ENCODE assay signal across 8 cellular contexts in the genomic region with DNA sequence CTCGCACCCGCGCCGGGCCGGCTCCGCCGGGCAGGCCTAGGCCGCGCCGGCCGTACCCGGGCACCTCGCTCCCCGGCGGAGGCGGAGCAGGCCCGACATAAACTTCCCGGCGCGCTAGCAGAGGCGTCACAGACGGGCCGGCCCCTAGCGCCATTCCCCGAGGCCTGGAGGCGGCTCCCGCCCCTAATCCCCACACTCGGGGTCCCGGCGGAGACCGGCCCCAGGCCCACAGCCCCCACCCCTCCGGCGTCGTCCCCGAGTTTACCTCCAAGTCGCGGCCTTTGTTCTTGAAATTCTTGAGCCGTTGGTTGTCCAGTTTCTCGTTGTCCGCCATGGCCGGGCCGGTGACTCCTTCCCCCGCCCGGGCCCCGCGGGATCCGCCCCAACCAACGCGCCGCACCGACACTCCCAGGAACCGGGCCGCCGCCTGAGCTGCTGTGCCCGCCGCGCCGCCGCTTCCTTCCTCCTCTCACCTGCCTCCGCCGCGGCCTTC. TPM values are rescaled to one million over a fixed set of nuclear protein-coding genes. Genes with fewer than 3 reads are reported as not detected.
DNase-seq lines count a peak whose midpoint lies in the region; ATAC-seq and TF ChIP-seq lines count a peak whose summit lies in the region.

No MANE protein-coding gene starts in this region.

- intact Hi-C loops in vagina (cut with DNase I) = loop anchor here (10.0 kb wide), 1 partner anchor 190 kb away; a partner anchor contains a TSS

- H4K20me1 ChIP-seq in osteoblast (ENCODE audit: insufficient read depth, low read length) = peaks cover 40% of the 10 kb centered on the region

- H3K27me3 ChIP-seq in gastroesophageal sphincter (no peaks in the 10 kb centered on the region), osteoblast (ENCODE audit: insufficient read depth, low read length) (no peaks in the 10 kb centered on the region), vagina (no peaks in the 10 kb centered on the region)

- H3K79me2 ChIP-seq in osteoblast (ENCODE audit: insufficient read depth, low read length) = peaks cover 71% of the 10 kb centered on the region

- H3K27ac ChIP-seq in gastroesophageal sphincter (peak overlapping the region; percentile 82 to 99 (median 98)), osteoblast (ENCODE audit: low read depth, low read length) (peak overlapping the region; percentile 64), vagina (peak overlapping the region; percentile 97)

- TF ChIP-seq POLR2A in gastroesophageal sphincter (IDR thresholded peaks at IDR 0.05) (no peak), vagina (IDR thresholded peaks at IDR 0.05) (no peak)

- no peak overlapping the region for H3K4me2 ChIP-seq in osteoblast (ENCODE audit: insufficient read depth, low read length)

- TF ChIP-seq EP300 in gastroesophageal sphincter (IDR thresholded peaks at IDR 0.05) = no peak

- H2AFZ ChIP-seq in osteoblast (ENCODE audit: low read length) = no peak overlapping the region

- H3K4me1 ChIP-seq in gastroesophageal sphincter (peaks cover 7 to 65% (median 27%) of the 10 kb centered on the region in 3 donors), osteoblast (ENCODE audit: insufficient read depth, low read length) (peaks cover 18% of the 10 kb centered on the region), vagina (peaks cover 53% of the 10 kb centered on the region)

- H3K9me3 ChIP-seq in gastroesophageal sphincter (no peaks in the 10 kb centered on the region), osteoblast (ENCODE audit: low read depth, low read length) (no peaks in the 10 kb centered on the region), vagina (no peaks in the 10 kb centered on the region)

- peak; percentile 37 for ATAC-seq in GM18868 (IDR thresholded peaks at IDR 0.05; ENCODE audit: unreplicated experiment)
- ATAC-seq in HG03095 (IDR thresholded peaks at IDR 0.05; ENCODE audit: unreplicated experiment) = peak; percentile 50
- peak; percentile 78 for ATAC-seq in gastroesophageal sphincter

- TF ChIP-seq CTCF in AG10803 (conservative IDR thresholded peaks at IDR 0.05; ENCODE audit: low read length) (no peak), gastroesophageal sphincter (IDR thresholded peaks at IDR 0.05) (no peak), osteoblast (IDR thresholded peaks at IDR 0.05; ENCODE audit: extremely low read depth, low read depth, low read length) (no peak), vagina (IDR thresholded peaks at IDR 0.05) (no peak)

- H3K36me3 ChIP-seq in gastroesophageal sphincter (peaks cover 0 to 13% of the 10 kb centered on the region in 2 donors), osteoblast (ENCODE audit: insufficient read depth, low read length) (no peaks in the 10 kb centered on the region), vagina (no peaks in the 10 kb centered on the region)

- peak; percentile 63 for DNase-seq in AG10803 (ENCODE audit: low read depth)
- peak; percentile 67 for DNase-seq in NCI-H774 (lab: John Stamatoyannopoulos, UW)
- peak in 3 of 4 experiments; percentile 38 to 60 (median 54) for DNase-seq in activated naive CD4-positive, alpha-beta T cell (lab: John Stamatoyannopoulos, UW)
- DNase-seq in osteoblast (ENCODE audit: insufficient read length, low spot score, missing footprints) = peak; percentile 95
- no peak for DNase-seq in vagina (ENCODE audit: extremely low spot score in 2 of 2)

- H3K4me3 ChIP-seq in AG10803 (ENCODE audit: low read length) (peak overlapping the region; percentile 76), gastroesophageal sphincter (peak overlapping the region; percentile 63 to 88), osteoblast (ENCODE audit: insufficient read depth, low read length) (peak overlapping the region; percentile 85), vagina (peak overlapping the region; percentile 87 to 90)

- WGBS in gastroesophageal sphincter (ENCODE audit: low coverage in 1 of 2), 2 donors = 0% methylated on average over 13 of the region's 62 CpGs; no CpG with 5 or more reads in 1 of the 2 donors

RNA-seq across cellular contexts. Expression of a gene that starts 0.4 kb away (rescaled TPM):
- total RNA-seq in gastroesophageal sphincter (10 to 100 TPM; 42.7 to 69.5 (median 55.6) TPM), osteoblast (40.9 and 45.1 TPM in 2 replicates), vagina (24.8 TPM)

Comparison
In these comparisons a context has a peak if more than half of its experiments do, and no peak if none do; other contexts are left out.
1. DNase-seq: peak in AG10803 (single experiment), NCI-H774 (single experiment), activated naive CD4-positive, alpha-beta T cell (3 of 4) and osteoblast (single experiment); none in vagina (0 of 2).
2. Peak in every context shown above with its lines, with median percentiles within 50 percentile points of each other: H3K4me3 ChIP-seq, ATAC-seq and H3K27ac ChIP-seq.